15 cellular contexts compared by ENCODE assay signal in genomic region chr2:227853204-227853629, GRCh38. TPM values are rescaled to one million over a fixed set of nuclear protein-coding genes. Genes with fewer than 3 reads are reported as not detected.
DNase-seq lines count a peak whose midpoint lies in the region; ATAC-seq, FAIRE-seq and TF ChIP-seq lines count a peak whose summit lies in the region.
"Had no signal": no experiment of that assay in that cellular context is flagged by ENCODE, and none has a peak within 500 bp of the region (broad histone marks: within the 10 kb centered on the region; RNA-seq: fewer than 3 reads in every experiment).

No MANE protein-coding gene starts in this region.

- H3K36me3 ChIP-seq in GM12878 (ENCODE audit: control insufficient read depth in 2 of 2, insufficient read depth in 2 of 2, low read length in 1 of 2) (no peaks in the 10 kb centered on the region), endodermal cell (ENCODE audit: control insufficient read depth, insufficient read depth, low read length) (no peaks in the 10 kb centered on the region)
- H3K36me3 ChIP-seq: cardiac muscle cell, heart right ventricle, WERI-Rb-1 had no signal

- no peaks in the 10 kb centered on the region for H4K20me1 ChIP-seq in GM12878 (ENCODE audit: control insufficient read depth, insufficient read depth)

- no peak overlapping the region for H3K27ac ChIP-seq in GM12878 (ENCODE audit: control insufficient read depth, insufficient read depth)
- H3K27ac ChIP-seq in endodermal cell (ENCODE audit: low read depth, low read length), result no peak overlapping the region
- H3K27ac ChIP-seq: cardiac muscle cell, heart right ventricle, WERI-Rb-1 had no signal

- H3K27me3 ChIP-seq in GM12878 (replicated peaks in 1 of 2; ENCODE audit: control insufficient read depth in 2 of 2, insufficient read depth in 2 of 2, low read length in 1 of 2) (no peaks in the 10 kb centered on the region), endodermal cell (ENCODE audit: control insufficient read depth, insufficient read depth, low read length, poor library complexity, severe bottlenecking) (no peaks in the 10 kb centered on the region)
- H3K27me3 ChIP-seq: cardiac muscle cell had no signal

- H3K9me3 Mint-ChIP-seq in endodermal cell, result no peaks in the 10 kb centered on the region
- H3K9me3 Mint-ChIP-seq: activated T-cell treated with anti-CD3 and anti-CD28 coated beads, Interleukin-2, amount 50 U/mL, for 4 hours; CD4-positive, alpha-beta memory T cell had no signal

- no peak for TF ChIP-seq POLR2A in GM12878 (IDR thresholded peaks at IDR 0.05; ENCODE audit: low read depth, low read length)

- H3K36me3 Mint-ChIP-seq in endodermal cell (ENCODE audit: low read depth), result no peaks in the 10 kb centered on the region
- H3K36me3 Mint-ChIP-seq: CD4-positive, alpha-beta memory T cell had no signal

- FAIRE-seq in GM12878 (lab: Jason Lieb, UNC), result no peak
- FAIRE-seq: GM12892 had no signal

- no TSS peak for BruUV-seq in GM12878 (replicated peaks; lab: Mats Ljungman, UMichigan)

- TF ChIP-seq RAD21 in GM12878 (IDR thresholded peaks at IDR 0.05; ENCODE audit: insufficient read depth, low read depth, low read length), result no peak

- H3K4me3 Mint-ChIP-seq in endodermal cell, result no peak overlapping the region
- H3K4me3 Mint-ChIP-seq: activated T-cell treated with anti-CD3 and anti-CD28 coated beads, Interleukin-2, amount 50 U/mL, for 4 hours; CD4-positive, alpha-beta memory T cell had no signal

- POLR2A ChIA-PET in GM12878 (lab: Charles Lee), result interaction anchor here (0.9 to 1.8 kb wide), 5 partner anchors 34 to 525 kb away, joined by 3 to 5 read pairs (median 4); no protein-coding TSS in a partner anchor

- no peaks in the 10 kb centered on the region; the same call in 1 of the 3 replicates for H3K9me3 ChIP-seq in GM12878 (replicated peaks; ENCODE audit: control insufficient read depth, insufficient read depth, low read length)
- no peaks in the 10 kb centered on the region for H3K9me3 ChIP-seq in endodermal cell (ENCODE audit: control insufficient read depth, low read length)
- H3K9me3 ChIP-seq: heart right ventricle had no signal

- 33% methylated on average over 4 of the region's 4 CpGs for WGBS in GM12878 (ENCODE audit: insufficient coverage, insufficient replicate concordance, low lambda C conversion rate, missing lambda C conversion rate)
- WGBS in endodermal cell (ENCODE audit: insufficient coverage in 1 of 2, insufficient read length in 1 of 2), 2 experiments, result 93 to 95% methylated on average over 2 to 4 of the region's 4 CpGs

- in situ Hi-C loops in GM12878 (cut with MboI), result no loop called here

- intact Hi-C loops in GM12878 (cut with micrococcal nuclease; ENCODE audit: unreplicated experiment), result loop anchor here (10.0 kb wide), 1 partner anchor 448 kb away; no protein-coding TSS in a partner anchor

- DNase-seq in AG09309 (ENCODE audit: low read depth) (peak; percentile 54), M059J (ENCODE audit: low read depth) (peak; percentile 94), GM12878 (ENCODE audit: low read depth, low spot score) (no peak), kidney glomerular epithelial cell (lab: John Stamatoyannopoulos, UW) (peak; percentile 99), endodermal cell (no peak), MV-4-11 (lab: John Stamatoyannopoulos, UW) (no peak)
- DNase-seq in stimulated activated CD4-positive, alpha-beta T cell treated with anti-CD3 and anti-CD28 coated beads, Interleukin-2, amount 100 ng/mL, for 24 hours, result no peak
- DNase-seq: activated T-cell treated with anti-CD3 and anti-CD28 coated beads, Interleukin-2, amount 50 U/mL, for 4 hours; CD4-positive, alpha-beta memory T cell; heart right ventricle; NCI-H1694; WERI-Rb-1 had no signal

- no peak overlapping the region for H3K4me2 ChIP-seq in GM12878 (ENCODE audit: control insufficient read depth, insufficient read depth)

- H3K27ac Mint-ChIP-seq in endodermal cell, result no peak overlapping the region

- H3K4me1 Mint-ChIP-seq in endodermal cell, result peaks cover 6% of the 10 kb centered on the region

- TF ChIP-seq CTCF in AG09309 (IDR thresholded peaks at IDR 0.05; ENCODE audit: control insufficient read depth, insufficient read depth, low read depth, low read length, missing control alignments), result no peak
- no peak for TF ChIP-seq CTCF in GM12878 (IDR thresholded peaks at IDR 0.05 in 2 of 3, conservative IDR thresholded peaks at IDR 0.05 in 1 of 3; ENCODE audit: control insufficient read depth in 2 of 3, extremely low read depth in 1 of 3, insufficient read depth in 1 of 3, low read depth in 3 of 3, low read length in 3 of 3)
- TF ChIP-seq CTCF in endodermal cell (conservative IDR thresholded peaks at IDR 0.05), result no peak

- H3K9ac ChIP-seq in GM12878 (ENCODE audit: control insufficient read depth, insufficient read depth, low read length) (no peak overlapping the region), endodermal cell (ENCODE audit: extremely low read depth, low read length, poor library complexity, severe bottlenecking) (no peak overlapping the region)

- no peak overlapping the region for H2AFZ ChIP-seq in GM12878 (ENCODE audit: control insufficient read depth, low read depth, low read length)

- RAD21 ChIA-PET in GM12878 (lab: Charles Lee; ENCODE audit: unreplicated experiment), result interaction anchor here (1.2 to 2.4 kb wide), 4 partner anchors 9 to 70 kb away, joined by 3 to 8 read pairs (median 4); no protein-coding TSS in a partner anchor

- ATAC-seq in GM12878 (no peak), GM21390 (IDR thresholded peaks at IDR 0.05; ENCODE audit: unreplicated experiment) (no peak)
- ATAC-seq: activated T-cell treated with anti-CD3 and anti-CD28 coated beads, Interleukin-2, amount 50 U/mL, for 4 hours had no signal

- no peaks in the 10 kb centered on the region; the same call in 1 of the 2 replicates for H3K4me1 ChIP-seq in GM12878 (ENCODE audit: control insufficient read depth, insufficient read depth, low read length)
- no peaks in the 10 kb centered on the region for H3K4me1 ChIP-seq in endodermal cell (ENCODE audit: control insufficient read depth, insufficient read depth, low read length)
- H3K4me1 ChIP-seq: heart right ventricle had no signal

- no peak overlapping the region for H3K4me3 ChIP-seq in AG09309 (ENCODE audit: control insufficient read depth, low read depth, low read length)
- H3K4me3 ChIP-seq in GM12878, result no peak overlapping the region
- no peak overlapping the region for H3K4me3 ChIP-seq in endodermal cell (ENCODE audit: low read length)
- H3K4me3 ChIP-seq: cardiac muscle cell, heart right ventricle had no signal

- CTCF ChIA-PET in GM12878 (lab: Yijun Ruan, JAX), result interaction anchor here (1.2 to 2.1 kb wide), 5 partner anchors 10 to 194 kb away, joined by 3 to 12 read pairs (median 10); partner anchors contain the start of gene CCL20

- H3K27me3 Mint-ChIP-seq in endodermal cell (ENCODE audit: insufficient read depth), result peaks cover 4% of the 10 kb centered on the region

- no peak for TF ChIP-seq EP300 in GM12878 (IDR thresholded peaks at IDR 0.05; ENCODE audit: borderline replicate concordance in 1 of 2, control insufficient read depth in 1 of 2, low read depth in 2 of 2, low read length in 2 of 2)

- SMC1A ChIA-PET in GM12878 (lab: Charles Lee; ENCODE audit: uncharacterized antibody, unreplicated experiment), result interaction anchor here (0.8 to 7.8 kb wide), 10 partner anchors 9 to 79 kb away, joined by 3 to 62 read pairs (median 5); no protein-coding TSS in a partner anchor

- no peaks in the 10 kb centered on the region for H3K79me2 ChIP-seq in GM12878 (ENCODE audit: control insufficient read depth, insufficient read depth, low read length)

RNA-seq across cellular contexts. Expression of gene DAW1, which starts 18.2 kb away (rescaled TPM):
- 0.30 TPM in 1 of 2 replicates, not detected in the other for total RNA-seq in M059J (2014; rRNA removed; shearing (Covaris generic))
- 0.19 and 0.29 TPM in 2 replicates for total RNA-seq in GM12878 (2013; cell fraction: nucleolus; rRNA removed)
- total RNA-seq in GM12878 (2014; rRNA removed), result not detected in 2 replicates
- total RNA-seq in GM12878 (2014; rRNA removed; fragmentation: Illumina TruSeq; extraction: Trizol), result not detected in 2 replicates
- not detected in 2 replicates for total RNA-seq in GM12878 (2021)
- not detected for polyA plus RNA-seq in GM12878 (2011; ENCODE audit: low read depth)
- 0.12 TPM in 1 of 2 replicates, not detected in the other for polyA plus RNA-seq in GM12878 (2011; rRNA removed)
- polyA plus RNA-seq in GM12878 (2011; cell fraction: cytosol; rRNA removed), result not detected in 2 replicates
- 0.04 TPM in 1 of 2 replicates, not detected in the other for polyA plus RNA-seq in GM12878 (2011; cell fraction: nucleus; rRNA removed)
- polyA plus RNA-seq in GM12878 (2012), result not detected in 2 replicates
- not detected in 2 replicates for polyA plus RNA-seq in GM12878 (2014; fragmentation: Illumina TruSeq; extraction: Trizol)
- under 1 TPM in 1 of 2 experiments, not detected in 1; 0.04 TPM for polyA plus RNA-seq in GM12878 (2014; fragmentation: Nextera tagmentation; extraction: Ambion mirVana)
- not detected in 2 replicates for polyA plus RNA-seq in GM12878 (2014; rRNA removed)
- polyA plus RNA-seq in GM12878 (2016; fragmentation: Nextera tagmentation; extraction: Ambion mirVana), result not detected
- not detected in 2 replicates for polyA minus RNA-seq in GM12878 (2011; rRNA and poly(A)+ RNA removed)
- not detected in 2 replicates for polyA minus RNA-seq in GM12878 (2011; cell fraction: cytosol; rRNA and poly(A)+ RNA removed)
- polyA minus RNA-seq in GM12878 (2011; cell fraction: nucleus; rRNA and poly(A)+ RNA removed), result not detected in 2 replicates
- under 1 TPM in 1 of 2 donors, not detected in 1; 0.27 TPM for total RNA-seq in endodermal cell
- not detected for polyA plus RNA-seq in endodermal cell (2013, experiment 1 of 2)
- 0.25 TPM for polyA plus RNA-seq in endodermal cell (2013, experiment 2 of 2)
- total RNA-seq: activated T-cell treated with anti-CD3 and anti-CD28 coated beads, Interleukin-2, amount 50 U/mL, for 4 hours; CD4-positive, alpha-beta memory T cell had no signal
- polyA plus RNA-seq: cardiac muscle cell; CD4-positive, alpha-beta memory T cell had no signal

RNA-seq across cellular contexts. Expression of gene CCL20, which starts 39.6 kb away (rescaled TPM):
- total RNA-seq in M059J (2014; rRNA removed; shearing (Covaris generic)), result not detected in 2 replicates
- 16.3 and 19.7 TPM in 2 replicates for total RNA-seq in GM12878 (2013; cell fraction: nucleolus; rRNA removed)
- total RNA-seq in GM12878 (2014; rRNA removed) (6.9 and 9.1 TPM in 2 replicates), GM12878 (2014; rRNA removed; fragmentation: Illumina TruSeq; extraction: Trizol) (11.4 and 12.6 TPM in 2 replicates), GM12878 (2021) (5.5 and 6.6 TPM in 2 replicates), endodermal cell (not detected)
- polyA plus RNA-seq in GM12878 (2011; ENCODE audit: low read depth), result 0.89 TPM
- polyA plus RNA-seq in GM12878 (2011; rRNA removed) (27.4 and 39.2 TPM in 2 replicates), GM12878 (2014; fragmentation: Illumina TruSeq; extraction: Trizol) (10.8 and 14.8 TPM in 2 replicates), GM12878 (2014; fragmentation: Nextera tagmentation; extraction: Ambion mirVana) (10 to 100 TPM; 26.3 to 35.7 TPM), GM12878 (2014; rRNA removed) (7.6 and 8.3 TPM in 2 replicates), GM12878 (2016; fragmentation: Nextera tagmentation; extraction: Ambion mirVana) (10 to 100 TPM; 19.7 to 19.8 TPM)
- polyA plus RNA-seq in GM12878 (2011; cell fraction: cytosol; rRNA removed), result 7.6 and 8.2 TPM in 2 replicates
- 8.2 and 9.0 TPM in 2 replicates for polyA plus RNA-seq in GM12878 (2011; cell fraction: nucleus; rRNA removed)
- polyA plus RNA-seq in GM12878 (2012), result 1.7 and 2.6 TPM in 2 replicates
- polyA minus RNA-seq in GM12878 (2011; rRNA and poly(A)+ RNA removed), result 7.2 and 10.2 TPM in 2 replicates
- polyA minus RNA-seq in GM12878 (2011; cell fraction: cytosol; rRNA and poly(A)+ RNA removed), result 4.8 and 8.3 TPM in 2 replicates
- 2.7 and 3.2 TPM in 2 replicates for polyA minus RNA-seq in GM12878 (2011; cell fraction: nucleus; rRNA and poly(A)+ RNA removed)
- polyA plus RNA-seq in endodermal cell (2013, experiment 1 of 2), result not detected
- polyA plus RNA-seq in endodermal cell (2013, experiment 2 of 2), result not detected
- total RNA-seq: cardiac muscle cell, heart right ventricle had no signal

Comparison
In these comparisons a context has a peak if more than half of its experiments do, and no peak if none do; other contexts are left out.
1. DNase-seq: peak in AG09309 (single experiment), M059J (single experiment) and kidney glomerular epithelial cell (single experiment); none in GM12878 (single experiment), endodermal cell (single experiment), stimulated activated CD4-positive, alpha-beta T cell treated with anti-CD3 and anti-CD28 coated beads, Interleukin-2, amount 100 ng/mL, for 24 hours (0 of 2) and MV-4-11 (single experiment).